12 cellular contexts compared by ENCODE assay signal in the genomic region with DNA sequence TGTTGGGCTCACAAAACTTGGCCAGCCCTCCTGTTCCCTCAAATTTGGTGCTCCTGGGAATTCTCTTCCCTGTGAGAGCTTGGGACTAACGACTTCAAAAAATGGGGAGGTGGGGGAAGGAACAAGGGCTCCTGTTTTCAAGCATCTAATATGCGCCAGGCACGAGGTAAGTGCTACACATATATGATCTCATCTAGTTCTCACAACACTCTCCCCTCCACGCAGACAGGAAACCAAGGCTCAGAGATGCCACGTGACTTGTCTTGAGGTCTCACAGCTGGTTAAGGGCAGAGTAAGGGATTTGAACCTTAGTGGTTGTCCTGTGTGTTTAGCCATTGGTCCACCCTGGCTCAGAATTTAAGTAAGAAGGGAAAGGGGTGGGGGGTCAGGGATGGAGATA.
DNase-seq lines count a peak whose midpoint lies in the region; ATAC-seq and TF ChIP-seq lines count a peak whose summit lies in the region.
"Had no signal": no experiment of that assay in that cellular context is flagged by ENCODE, and none has a peak within 500 bp of the region (broad histone marks: within the 10 kb centered on the region; RNA-seq: fewer than 3 reads in every experiment).

No MANE protein-coding gene starts in this region.

- H3K9me3 ChIP-seq in uterus (no peaks in the 10 kb centered on the region), gastrocnemius medialis (no peaks in the 10 kb centered on the region)

- ATAC-seq in omental fat pad (ENCODE audit: low FRiP score) (no peak), gastrocnemius medialis (no peak), GM21367 (IDR thresholded peaks at IDR 0.05; ENCODE audit: unreplicated experiment) (no peak)

- no peak for TF ChIP-seq CTCF in uterus (IDR thresholded peaks at IDR 0.05)
- TF ChIP-seq CTCF in omental fat pad (IDR thresholded peaks at IDR 0.05) = no peak
- no peak for TF ChIP-seq CTCF in gastrocnemius medialis (IDR thresholded peaks at IDR 0.05 in 4 of 5, conservative IDR thresholded peaks at IDR 0.05 in 1 of 5)

- no peaks in the 10 kb centered on the region for H3K36me3 Mint-ChIP-seq in activated naive CD4-positive, alpha-beta T cell treated with anti-CD3 and anti-CD28 coated beads, Interleukin-2, amount 10 ng/mL, durations not matched to agents 7 days and 5 days

- no peak overlapping the region for H3K27ac ChIP-seq in uterus
- no peak overlapping the region for H3K27ac ChIP-seq in gastrocnemius medialis

- no peaks in the 10 kb centered on the region for H3K27me3 ChIP-seq in uterus
- no peaks in the 10 kb centered on the region for H3K27me3 ChIP-seq in gastrocnemius medialis

- no peak overlapping the region for H3K27ac Mint-ChIP-seq in activated naive CD4-positive, alpha-beta T cell treated with anti-CD3 and anti-CD28 coated beads, Interleukin-2, amount 10 ng/mL, durations not matched to agents 7 days and 5 days
- H3K27ac Mint-ChIP-seq: B cell had no signal

- CTCF ChIA-PET in activated naive CD4-positive, alpha-beta T cell treated with anti-CD3 and anti-CD28 coated beads, Interleukin-2, amount 10 ng/mL, durations not matched to agents 7 days and 5 days (lab: Charles Lee) = no interaction called here

- in situ Hi-C loops in gastrocnemius medialis (cut with MboI; ENCODE audit: low sequenced_read_pairs in 4 of 4) = no loop called here

- H3K4me1 ChIP-seq in uterus (no peaks in the 10 kb centered on the region), gastrocnemius medialis (no peaks in the 10 kb centered on the region)

- no peak overlapping the region for H3K4me3 Mint-ChIP-seq in activated naive CD4-positive, alpha-beta T cell treated with anti-CD3 and anti-CD28 coated beads, Interleukin-2, amount 10 ng/mL, durations not matched to agents 7 days and 5 days
- H3K4me3 Mint-ChIP-seq: B cell had no signal

- peaks cover 46% of the 10 kb centered on the region for H3K27me3 Mint-ChIP-seq in activated naive CD4-positive, alpha-beta T cell treated with anti-CD3 and anti-CD28 coated beads, Interleukin-2, amount 10 ng/mL, durations not matched to agents 7 days and 5 days

- H3K4me3 ChIP-seq in uterus = no peak overlapping the region
- H3K4me3 ChIP-seq in gastrocnemius medialis = no peak overlapping the region

- H3K9me3 Mint-ChIP-seq in activated naive CD4-positive, alpha-beta T cell treated with anti-CD3 and anti-CD28 coated beads, Interleukin-2, amount 10 ng/mL, durations not matched to agents 7 days and 5 days = no peaks in the 10 kb centered on the region

- TF ChIP-seq POLR2A in uterus (IDR thresholded peaks at IDR 0.05) (no peak), gastrocnemius medialis (IDR thresholded peaks at IDR 0.05) (no peak)

- peaks cover 14% of the 10 kb centered on the region for H3K4me1 Mint-ChIP-seq in activated naive CD4-positive, alpha-beta T cell treated with anti-CD3 and anti-CD28 coated beads, Interleukin-2, amount 10 ng/mL, durations not matched to agents 7 days and 5 days
- H3K4me1 Mint-ChIP-seq: B cell had no signal

- peak; percentile 75 for DNase-seq in activated naive CD4-positive, alpha-beta T cell treated with anti-CD3 and anti-CD28 coated beads, Interleukin-2, amount 10 ng/mL, durations not matched to agents 7 days and 5 days
- no peak for DNase-seq in activated naive CD4-positive, alpha-beta T cell treated with anti-CD3 and anti-CD28 coated beads, Interleukin-2, amount 50 U/mL, for 16 hours
- DNase-seq in activated T-cell treated with anti-CD3 and anti-CD28 coated beads for 24 hours (ENCODE audit: low read depth) (peak; percentile 14), left kidney (ENCODE audit: low read depth, low spot score) (peak; percentile 74), uterus (peak; percentile 3), omental fat pad (ENCODE audit: low spot score) (no peak), gastrocnemius medialis (no peak)
- DNase-seq: midbrain; SHP77 treated with DMSO at 0.1 percent for 48 hours; stimulated activated CD4-positive, alpha-beta T cell treated with anti-CD3 and anti-CD28 coated beads, Interleukin-4, amount 100 ng/mL, for 24 hours had no signal

- H3K36me3 ChIP-seq in uterus = no peaks in the 10 kb centered on the region
- H3K36me3 ChIP-seq in gastrocnemius medialis = no peaks in the 10 kb centered on the region

- intact Hi-C loops in uterus (cut with DNase I; ENCODE audit: low total_unique reads) = no loop called here
- intact Hi-C loops in gastrocnemius medialis (cut with DNase I; ENCODE audit: low total_unique reads) = no loop called here

Comparison
In these comparisons a context has a peak if more than half of its experiments do, and no peak if none do; other contexts are left out.
1. DNase-seq: peak in activated naive CD4-positive, alpha-beta T cell treated with anti-CD3 and anti-CD28 coated beads, Interleukin-2, amount 10 ng/mL, durations not matched to agents 7 days and 5 days (single experiment), activated T-cell treated with anti-CD3 and anti-CD28 coated beads for 24 hours (single experiment), left kidney (single experiment) and uterus (2 of 2); none in activated naive CD4-positive, alpha-beta T cell treated with anti-CD3 and anti-CD28 coated beads, Interleukin-2, amount 50 U/mL, for 16 hours (single experiment), omental fat pad (single experiment) and gastrocnemius medialis (0 of 2).